ENCODE assay signal across 8 cellular contexts in the genomic region with DNA sequence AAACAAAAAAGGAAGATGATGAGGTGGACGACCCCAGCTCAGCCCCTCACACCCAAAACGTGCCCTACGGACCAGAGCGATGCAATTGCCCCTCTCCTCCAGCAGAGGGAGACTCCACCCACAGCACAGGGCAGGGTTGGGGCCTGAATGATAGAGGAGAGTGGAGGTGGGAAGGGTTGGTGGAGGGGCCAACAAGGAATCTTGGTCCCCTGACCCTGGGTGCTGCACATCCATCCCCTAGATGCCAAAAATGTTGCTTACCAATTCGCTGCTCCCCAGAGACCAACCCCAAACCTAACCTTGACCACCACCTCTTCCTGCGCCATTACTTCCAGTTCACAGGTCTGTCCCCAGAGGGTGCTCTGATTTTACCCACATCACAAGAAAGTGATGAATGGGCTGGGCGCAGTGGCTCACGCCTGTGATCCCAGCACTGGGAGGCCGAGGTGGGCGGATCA. TPM values are rescaled to one million over a fixed set of nuclear protein-coding genes. Genes with fewer than 3 reads are reported as not detected.
DNase-seq lines count a peak whose midpoint lies in the region; ATAC-seq and TF ChIP-seq lines count a peak whose summit lies in the region.

No MANE protein-coding gene starts in this region.

- H2BK15ac ChIP-seq in H9 (ENCODE audit: low read depth, low read length), result no peak overlapping the region

- peak; percentile 27 to 80 (median 52) for DNase-seq in CD8-positive, alpha-beta T cell
- DNase-seq in H9, result peak; percentile 84
- no peak for DNase-seq in RWPE2 (ENCODE audit: low spot score)
- peak; percentile 72 for DNase-seq in activated naive CD4-positive, alpha-beta T cell treated with anti-CD3 and anti-CD28 coated beads for 36 hours
- DNase-seq in right cardiac atrium, result peak in 1 of 3 donors; percentile 56
- peak; percentile 65 for DNase-seq in stimulated activated CD4-positive, alpha-beta T cell treated with anti-CD3 and anti-CD28 coated beads, Interleukin-4, amount 100 ng/mL, for 24 hours
- no peak for DNase-seq in midbrain (lab: John Stamatoyannopoulos, UW)

- no peak overlapping the region for H4K5ac ChIP-seq in H9 (ENCODE audit: insufficient read length, low read depth, low read length)

- no peaks in the 10 kb centered on the region for H3K9me3 Mint-ChIP-seq in CD8-positive, alpha-beta T cell
- no peaks in the 10 kb centered on the region for H3K9me3 Mint-ChIP-seq in H9
- no peaks in the 10 kb centered on the region for H3K9me3 Mint-ChIP-seq in activated naive CD4-positive, alpha-beta T cell treated with anti-CD3 and anti-CD28 coated beads for 36 hours

- no peaks in the 10 kb centered on the region for H3K79me1 ChIP-seq in H9 (ENCODE audit: insufficient read depth, low read depth, low read length, poor library complexity, severe bottlenecking)

- CTCF ChIA-PET in CD8-positive, alpha-beta T cell (lab: Charles Lee), result interaction anchor here (0.5 to 2.7 kb wide), 29 partner anchors 8 to 265 kb away, joined by 3 to 43 read pairs (median 4); partner anchors contain the start of genes HASPIN, NCBP3 and P2RX5
- CTCF ChIA-PET in activated naive CD4-positive, alpha-beta T cell treated with anti-CD3 and anti-CD28 coated beads for 36 hours (lab: Charles Lee), result interaction anchor here (0.6 to 2.7 kb wide), 24 partner anchors 9 to 1333 kb away, joined by 3 to 27 read pairs (median 4); partner anchors contain the start of genes HASPIN and P2RX5

- no peaks in the 10 kb centered on the region for H3K9me3 ChIP-seq in CD8-positive, alpha-beta T cell (ENCODE audit: low read length)
- H3K9me3 ChIP-seq in H9 (ENCODE audit: control insufficient read depth, low read depth, low read length) (no peaks in the 10 kb centered on the region), RWPE2 (ENCODE audit: severe bottlenecking) (no peaks in the 10 kb centered on the region), right cardiac atrium (ENCODE audit: control insufficient read depth, low read length) (no peaks in the 10 kb centered on the region)

- H3K4me1 Mint-ChIP-seq in CD8-positive, alpha-beta T cell (ENCODE audit: low read depth), result peaks cover 8% of the 10 kb centered on the region
- H3K4me1 Mint-ChIP-seq in H9, result peaks cover under 1 to 13% of the 10 kb centered on the region in 2 experiments
- peaks cover 7% of the 10 kb centered on the region for H3K4me1 Mint-ChIP-seq in activated naive CD4-positive, alpha-beta T cell treated with anti-CD3 and anti-CD28 coated beads for 36 hours (ENCODE audit: low read depth)

- no peak overlapping the region for H2BK120ac ChIP-seq in H9 (ENCODE audit: low read depth, low read length, poor library complexity, severe bottlenecking)

- no peaks in the 10 kb centered on the region for H3K23me2 ChIP-seq in H9 (ENCODE audit: insufficient read length, low read depth, low read length, poor library complexity, severe bottlenecking)

- H3K56ac ChIP-seq in H9 (ENCODE audit: insufficient read length, low read depth, low read length), result no peak overlapping the region

- H3K9ac ChIP-seq in H9 (ENCODE audit: extremely low read depth, insufficient read length, low read length), result no peak overlapping the region

- H3K14ac ChIP-seq in H9 (ENCODE audit: insufficient read depth, low read length), result no peak overlapping the region

- no peak overlapping the region for H3T11ph ChIP-seq in H9 (ENCODE audit: low read length)

- no peaks in the 10 kb centered on the region for H3K36me3 ChIP-seq in CD8-positive, alpha-beta T cell (ENCODE audit: insufficient read depth, low read length)
- H3K36me3 ChIP-seq in RWPE2 (ENCODE audit: low read depth), result no peaks in the 10 kb centered on the region

- peak; percentile 99 for ATAC-seq in CD8-positive, alpha-beta T cell
- ATAC-seq in RWPE2 (ENCODE audit: low read depth) (peak; percentile 50; the same call in 2 of the 3 replicates), right cardiac atrium (peak; percentile 71 to 73), GM18517 (IDR thresholded peaks at IDR 0.05; ENCODE audit: unreplicated experiment) (no peak)

- WGBS in H9 (ENCODE audit: extremely low coverage, insufficient read length, low lambda C conversion rate), result no CpG with 5 or more reads among the region's 10 CpGs
- 29% methylated on average over 10 of the region's 10 CpGs for WGBS in right cardiac atrium

- no peak overlapping the region for H4K91ac ChIP-seq in H9 (ENCODE audit: insufficient read length, low read depth, low read length)

- no peak overlapping the region for H4K8ac ChIP-seq in H9 (replicated peaks; ENCODE audit: insufficient read length, low read depth, low read length)

- no peak overlapping the region for H3K23ac ChIP-seq in H9 (ENCODE audit: insufficient read length, low read depth, low read length)

- H3K4me3 Mint-ChIP-seq in CD8-positive, alpha-beta T cell, result no peak overlapping the region
- peak overlapping the region in 1 of 2 experiments; percentile 46; a peak in 1 of 5 replicates for H3K4me3 Mint-ChIP-seq in H9
- no peak overlapping the region for H3K4me3 Mint-ChIP-seq in activated naive CD4-positive, alpha-beta T cell treated with anti-CD3 and anti-CD28 coated beads for 36 hours

- no peaks in the 10 kb centered on the region for H3K4me1 ChIP-seq in CD8-positive, alpha-beta T cell (ENCODE audit: insufficient read depth, low read length)
- H3K4me1 ChIP-seq in H9 (ENCODE audit: insufficient read depth, low read length) (no peaks in the 10 kb centered on the region), RWPE2 (ENCODE audit: insufficient read depth, poor library complexity, severe bottlenecking) (no peaks in the 10 kb centered on the region), right cardiac atrium (ENCODE audit: control insufficient read depth, insufficient read depth, low read length) (no peaks in the 10 kb centered on the region)

- intact Hi-C loops in CD8-positive, alpha-beta T cell (cut with DNase I, micrococcal nuclease), result loop anchor here (2.0 kb wide), 4 partner anchors 28 to 144 kb away; partner anchors contain the start of gene HASPIN (in 2 of the 2)
- intact Hi-C loops in activated naive CD4-positive, alpha-beta T cell treated with anti-CD3 and anti-CD28 coated beads for 36 hours (cut with micrococcal nuclease), result loop anchor here (2.0 to 5.0 kb wide), 4 partner anchors 40 to 164 kb away; partner anchors contain the start of genes HASPIN and NCBP3
- intact Hi-C loops in right cardiac atrium (cut with DNase I), result no loop called here

- H2AK5ac ChIP-seq in H9 (ENCODE audit: insufficient read length, low read length), result no peak overlapping the region

- no peak overlapping the region for H3K27ac ChIP-seq in CD8-positive, alpha-beta T cell (ENCODE audit: low read depth, low read length)
- H3K27ac ChIP-seq in H9 (ENCODE audit: insufficient read length, low read depth, low read length) (no peak overlapping the region), RWPE2 (ENCODE audit: poor library complexity, severe bottlenecking) (no peak overlapping the region), right cardiac atrium (ENCODE audit: low read length) (no peak overlapping the region)

- no peak overlapping the region for H3K18ac ChIP-seq in H9 (ENCODE audit: insufficient read length, low read depth, low read length)

- H2AFZ ChIP-seq in H9 (ENCODE audit: low read length), result no peak overlapping the region

- no peak overlapping the region for H3K4me2 ChIP-seq in H9 (ENCODE audit: insufficient read depth, insufficient read length, low read length)

- no peak overlapping the region for H2BK12ac ChIP-seq in H9 (ENCODE audit: insufficient read length, low read depth, low read length)

- H3K36me3 Mint-ChIP-seq in CD8-positive, alpha-beta T cell, result peaks cover 7% of the 10 kb centered on the region
- no peaks in the 10 kb centered on the region; a peak in 1 of 7 replicates for H3K36me3 Mint-ChIP-seq in H9 (ENCODE audit: insufficient read depth in 1 of 3, low read depth in 3 of 3)
- peaks cover 7% of the 10 kb centered on the region for H3K36me3 Mint-ChIP-seq in activated naive CD4-positive, alpha-beta T cell treated with anti-CD3 and anti-CD28 coated beads for 36 hours (ENCODE audit: low read depth)

- no peaks in the 10 kb centered on the region for H4K20me1 ChIP-seq in H9 (ENCODE audit: control insufficient read depth, insufficient read depth, insufficient read length)

- H2BK5ac ChIP-seq in H9 (ENCODE audit: insufficient read length, low read length), result no peak overlapping the region

- TF ChIP-seq CTCF in CD8-positive, alpha-beta T cell (IDR thresholded peaks at IDR 0.05), result peak; percentile 78
- peak; percentile 98 for TF ChIP-seq CTCF in H9 (conservative IDR thresholded peaks at IDR 0.05)
- TF ChIP-seq CTCF in RWPE2 (IDR thresholded peaks at IDR 0.05; ENCODE audit: poor library complexity, severe bottlenecking), result peak; percentile 79

- H3K4ac ChIP-seq in H9 (ENCODE audit: low read depth, low read length), result no peak overlapping the region

- no peaks in the 10 kb centered on the region for H3K27me3 Mint-ChIP-seq in CD8-positive, alpha-beta T cell (ENCODE audit: low read depth)
- peaks cover 4% of the 10 kb centered on the region; the same call in 1 of the 2 replicates for H3K27me3 Mint-ChIP-seq in H9 (ENCODE audit: low read depth)
- no peaks in the 10 kb centered on the region for H3K27me3 Mint-ChIP-seq in activated naive CD4-positive, alpha-beta T cell treated with anti-CD3 and anti-CD28 coated beads for 36 hours (ENCODE audit: low read depth)

- H3K27me3 ChIP-seq in CD8-positive, alpha-beta T cell (ENCODE audit: insufficient read depth, low read length), result no peaks in the 10 kb centered on the region
- H3K27me3 ChIP-seq in H9 (ENCODE audit: insufficient read depth, low read length), result no peaks in the 10 kb centered on the region
- no peaks in the 10 kb centered on the region for H3K27me3 ChIP-seq in RWPE2 (ENCODE audit: insufficient read depth, poor library complexity, severe bottlenecking)
- no peaks in the 10 kb centered on the region for H3K27me3 ChIP-seq in right cardiac atrium (ENCODE audit: control insufficient read depth, insufficient read depth)

- H3K4me3 ChIP-seq in CD8-positive, alpha-beta T cell (ENCODE audit: low read depth, low read length), result no peak overlapping the region
- no peak overlapping the region for H3K4me3 ChIP-seq in RWPE2 (ENCODE audit: severe bottlenecking)
- no peak overlapping the region for H3K4me3 ChIP-seq in right cardiac atrium (ENCODE audit: low read length)

- H3K27ac Mint-ChIP-seq in CD8-positive, alpha-beta T cell, result no peak overlapping the region
- peak overlapping the region in 1 of 3 experiments; percentile 87; a peak in 2 of 7 replicates for H3K27ac Mint-ChIP-seq in H9
- H3K27ac Mint-ChIP-seq in activated naive CD4-positive, alpha-beta T cell treated with anti-CD3 and anti-CD28 coated beads for 36 hours, result no peak overlapping the region

- POLR2A ChIA-PET in CD8-positive, alpha-beta T cell (lab: Charles Lee), result no interaction called here

- H3K79me2 ChIP-seq in H9 (ENCODE audit: insufficient read depth, low read length), result no peaks in the 10 kb centered on the region

- no peak overlapping the region for H2BK20ac ChIP-seq in H9 (ENCODE audit: low read depth, low read length, poor library complexity, severe bottlenecking)

RNA-seq across cellular contexts. Expression of gene P2RX5, which starts 12.9 kb away (rescaled TPM):
- total RNA-seq in CD8-positive, alpha-beta T cell, result 10 to 100 TPM; 15.3 to 18.7 TPM
- 4.2 and 4.7 TPM in 2 replicates for total RNA-seq in H9 (2021)
- 10 to 100 TPM; 45.2 to 47.4 TPM for total RNA-seq in activated naive CD4-positive, alpha-beta T cell treated with anti-CD3 and anti-CD28 coated beads for 36 hours
- 10 to 100 TPM in 1 of 4 donors, 1 to 10 TPM in 3; 5.8 to 12.5 (median 8.2) TPM for total RNA-seq in right cardiac atrium
- 9.1 TPM for polyA plus RNA-seq in right cardiac atrium

RNA-seq across cellular contexts. Expression of gene EMC6, which starts 14.5 kb away (rescaled TPM):
- total RNA-seq in CD8-positive, alpha-beta T cell, result 10 to 100 TPM; 39.4 to 41.6 TPM
- total RNA-seq in H9 (2021), result 70.7 and 72.2 TPM in 2 replicates
- 10 to 100 TPM; 41.8 to 44.0 TPM for total RNA-seq in activated naive CD4-positive, alpha-beta T cell treated with anti-CD3 and anti-CD28 coated beads for 36 hours
- 10 to 100 TPM; 55.2 to 59.7 (median 56.4) TPM for total RNA-seq in right cardiac atrium
- polyA plus RNA-seq in right cardiac atrium, result 137 TPM

RNA-seq across cellular contexts. Expression of gene TAX1BP3, which starts 14.7 kb away (rescaled TPM):
- 1 to 10 TPM; 5.5 to 5.8 TPM for total RNA-seq in CD8-positive, alpha-beta T cell
- 76.3 and 79.2 TPM in 2 replicates for total RNA-seq in H9 (2021)
- total RNA-seq in activated naive CD4-positive, alpha-beta T cell treated with anti-CD3 and anti-CD28 coated beads for 36 hours, result 10 to 100 TPM; 17.7 to 19.3 TPM
- 100 to 1,000 TPM; 156 to 184 (median 181) TPM for total RNA-seq in right cardiac atrium
- 248 TPM for polyA plus RNA-seq in right cardiac atrium

RNA-seq across cellular contexts. Expression of gene HASPIN, which starts 40.6 kb away (rescaled TPM):
- under 1 TPM; 0.38 to 0.58 TPM for total RNA-seq in CD8-positive, alpha-beta T cell
- total RNA-seq in H9 (2021), result 26.6 and 26.7 TPM in 2 replicates
- total RNA-seq in activated naive CD4-positive, alpha-beta T cell treated with anti-CD3 and anti-CD28 coated beads for 36 hours, result 10 to 100 TPM; 20.5 to 21.8 TPM
- total RNA-seq in right cardiac atrium, result under 1 TPM; 0.11 to 0.29 (median 0.19) TPM
- polyA plus RNA-seq in right cardiac atrium, result 0.11 TPM

RNA-seq across cellular contexts. Expression of gene CTNS, which starts 46.5 kb away (rescaled TPM):
- total RNA-seq in CD8-positive, alpha-beta T cell, result 1 to 10 TPM; 3.1 to 4.2 TPM
- total RNA-seq in H9 (2021) (12.4 and 12.8 TPM in 2 replicates), right cardiac atrium (10 to 100 TPM in 1 of 4 donors, 1 to 10 TPM in 3; 7.7 to 10.5 (median 8.4) TPM)
- total RNA-seq in activated naive CD4-positive, alpha-beta T cell treated with anti-CD3 and anti-CD28 coated beads for 36 hours, result 1 to 10 TPM; 4.5 TPM
- polyA plus RNA-seq in right cardiac atrium, result 7.4 TPM

Comparison
In these comparisons a context has a peak if more than half of its experiments do, and no peak if none do; other contexts are left out.
1. DNase-seq: peak in CD8-positive, alpha-beta T cell (7 of 7), H9 (single experiment), activated naive CD4-positive, alpha-beta T cell treated with anti-CD3 and anti-CD28 coated beads for 36 hours (single experiment) and stimulated activated CD4-positive, alpha-beta T cell treated with anti-CD3 and anti-CD28 coated beads, Interleukin-4, amount 100 ng/mL, for 24 hours (single experiment); none in RWPE2 (single experiment) and midbrain (single experiment).
2. intact Hi-C loops: an anchor here in CD8-positive, alpha-beta T cell (2.0 kb wide) and activated naive CD4-positive, alpha-beta T cell treated with anti-CD3 and anti-CD28 coated beads for 36 hours (2.0 to 5.0 kb wide); none called in right cardiac atrium.
3. Peak in every context shown above with its lines, with median percentiles within 50 percentile points of each other: CTCF ChIP-seq.